ENCODE assay signal across 1 cellular context in genomic region chr6:29926795-29927427, GRCh38.
TF ChIP-seq lines count a peak whose summit lies in the region.

No MANE protein-coding gene starts in this region.

TF ChIP-seq in H1, 55 proteins besides CTCF, POLR2A, EP300 and RAD21:
- TF ChIP-seq BCL11A (IDR thresholded peaks at IDR 0.05; ENCODE audit: low read depth in 2 of 2, low read length in 2 of 2): no peak
- TF ChIP-seq POU5F1 (IDR thresholded peaks at IDR 0.05; ENCODE audit: low read depth, low read length): no peak
- TF ChIP-seq USF2 (IDR thresholded peaks at IDR 0.05; ENCODE audit: low read length): no peak
- no peak for TF ChIP-seq KDM1A (IDR thresholded peaks at IDR 0.05; ENCODE audit: borderline replicate concordance, low read length)
- TF ChIP-seq SIN3A (conservative IDR thresholded peaks at IDR 0.05 in 1 of 2, IDR thresholded peaks at IDR 0.05 in 1 of 2; ENCODE audit: low read depth in 1 of 2, low read length in 2 of 2): no peak
- no peak for TF ChIP-seq FOSL1 (IDR thresholded peaks at IDR 0.05; ENCODE audit: insufficient read depth, low read depth, low read length)
- no peak for TF ChIP-seq CBX5 (IDR thresholded peaks at IDR 0.05; ENCODE audit: low read depth, low read length)
- no peak for TF ChIP-seq ATF2 (IDR thresholded peaks at IDR 0.05; ENCODE audit: low read length)
- TF ChIP-seq MAX (IDR thresholded peaks at IDR 0.05): no peak
TF ChIP-seq in H1: peak in this region for 0.
